13 cellular contexts compared by ENCODE assay signal in the genomic region with DNA sequence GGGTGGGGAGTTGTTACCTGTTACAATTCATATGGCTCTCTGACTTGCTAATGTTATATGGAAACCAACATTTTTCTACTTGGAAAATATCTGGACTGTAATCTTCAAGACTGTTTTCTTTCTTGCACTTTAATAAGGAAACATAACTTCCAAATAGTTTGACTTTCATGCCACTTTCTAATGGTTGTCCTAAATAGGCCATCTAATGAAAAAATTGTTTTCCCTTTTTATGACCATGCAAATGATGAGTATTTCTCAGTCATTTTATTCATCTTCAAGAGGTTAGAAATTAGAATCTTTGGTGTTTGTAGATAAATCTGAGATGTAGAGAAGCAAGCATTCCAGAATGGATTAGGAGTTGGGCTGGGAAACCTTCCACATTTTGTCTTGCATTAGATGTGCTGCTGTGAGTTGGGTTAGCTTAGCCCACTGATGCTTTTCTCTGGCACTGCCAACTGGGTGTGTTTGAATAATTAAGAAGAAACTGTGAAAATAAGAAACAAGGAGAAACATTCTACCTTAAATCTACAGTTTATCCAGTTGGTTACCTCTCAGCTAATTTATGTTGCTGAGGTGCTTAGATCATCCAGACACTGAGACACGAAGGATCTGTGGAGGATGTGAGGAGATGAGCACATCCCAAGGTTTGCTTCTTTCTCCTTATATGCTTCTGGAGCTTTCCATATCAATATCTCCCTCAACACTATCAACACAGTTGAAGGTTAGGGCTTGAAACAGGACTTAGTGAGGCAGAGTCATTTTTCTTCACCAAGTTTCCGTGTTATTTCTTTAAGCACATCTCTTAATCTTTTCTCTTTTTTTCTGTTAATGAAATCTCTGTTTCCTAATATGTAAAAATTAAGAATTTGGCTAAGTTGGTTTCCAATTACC. TPM values are rescaled to one million over a fixed set of nuclear protein-coding genes. Genes with fewer than 3 reads are reported as not detected.
DNase-seq lines count a peak whose midpoint lies in the region; ATAC-seq and TF ChIP-seq lines count a peak whose summit lies in the region.
"Had no signal": no experiment of that assay in that cellular context is flagged by ENCODE, and none has a peak within 500 bp of the region (broad histone marks: within the 10 kb centered on the region; RNA-seq: fewer than 3 reads in every experiment).

No MANE protein-coding gene starts in this region.

- peak overlapping the region; percentile 17 for H3K4me3 Mint-ChIP-seq in Caco-2 (ENCODE audit: unreplicated experiment)
- peak overlapping the region; percentile 24 for H3K4me3 Mint-ChIP-seq in activated CD8-positive, alpha-beta T cell treated with anti-CD3 and anti-CD28 coated beads, Interleukin-2, amount 10 ng/mL, durations not matched to agents 7 days and 5 days

- CTCF ChIA-PET in AG04450 (lab: Charles Lee), result interaction anchor here (1.0 to 1.5 kb wide), 2 partner anchors 8 to 232 kb away, joined by 3 to 7 read pairs; no protein-coding TSS in a partner anchor
- CTCF ChIA-PET in Caco-2 (lab: Charles Lee), result no interaction called here
- CTCF ChIA-PET in activated CD8-positive, alpha-beta T cell treated with anti-CD3 and anti-CD28 coated beads, Interleukin-2, amount 10 ng/mL, durations not matched to agents 7 days and 5 days (lab: Charles Lee), result interaction anchor here (0.7 to 1.5 kb wide), 4 partner anchors 12 to 47 kb away, joined by 3 to 4 read pairs (median 3); no protein-coding TSS in a partner anchor

- H3K27me3 ChIP-seq in AG04450 (ENCODE audit: control insufficient read depth, insufficient read depth, low read length) (no peaks in the 10 kb centered on the region), Caco-2 (replicated peaks; ENCODE audit: control insufficient read depth, insufficient read depth, low read length) (no peaks in the 10 kb centered on the region)

- H3K36me3 Mint-ChIP-seq in Caco-2 (ENCODE audit: insufficient read depth, unreplicated experiment), result no peaks in the 10 kb centered on the region
- peaks cover 3% of the 10 kb centered on the region for H3K36me3 Mint-ChIP-seq in activated CD8-positive, alpha-beta T cell treated with anti-CD3 and anti-CD28 coated beads, Interleukin-2, amount 10 ng/mL, durations not matched to agents 7 days and 5 days (ENCODE audit: low read depth)

- no peak for TF ChIP-seq CTCF in AG04450 (IDR thresholded peaks at IDR 0.05; ENCODE audit: low read depth, low read length)
- TF ChIP-seq CTCF in Caco-2 (IDR thresholded peaks at IDR 0.05; ENCODE audit: insufficient read depth in 1 of 2, low read depth in 1 of 2, low read length in 1 of 2, severe bottlenecking in 1 of 2, unreplicated experiment in 1 of 2), result no peak

- no peak for ATAC-seq in activated CD8-positive, alpha-beta T cell treated with anti-CD3 and anti-CD28 coated beads, Interleukin-2, amount 10 ng/mL, durations not matched to agents 7 days and 5 days
- ATAC-seq in HG02763 (IDR thresholded peaks at IDR 0.05; ENCODE audit: unreplicated experiment), result no peak
- ATAC-seq in GM19467 (IDR thresholded peaks at IDR 0.05; ENCODE audit: unreplicated experiment), result no peak

- peaks cover 36% of the 10 kb centered on the region for H3K4me1 ChIP-seq in Caco-2

- DNase-seq in AG04450 (ENCODE audit: low read depth, low spot score), result no peak
- DNase-seq in Caco-2, result no peak
- no peak for DNase-seq in activated CD8-positive, alpha-beta T cell treated with anti-CD3 and anti-CD28 coated beads, Interleukin-2, amount 10 ng/mL, durations not matched to agents 7 days and 5 days
- DNase-seq in inferior parietal cortex (ENCODE audit: extremely low spot score), result peak; percentile 50
- no peak for DNase-seq in iPS-NIHi7 (ENCODE audit: extremely low spot score)
- DNase-seq in NCI-H128 (lab: John Stamatoyannopoulos, UW; ENCODE audit: unreplicated experiment), result no peak
- DNase-seq: anterior cingulate cortex, NCI-H1417 treated with DMSO at 0.1 percent for 48 hours, NCI-H510A treated with DMSO at 0.1 percent for 48 hours, T-helper 9 cell had no signal

- peaks cover 13% of the 10 kb centered on the region for H3K4me1 Mint-ChIP-seq in Caco-2 (ENCODE audit: low read depth, unreplicated experiment)
- H3K4me1 Mint-ChIP-seq in activated CD8-positive, alpha-beta T cell treated with anti-CD3 and anti-CD28 coated beads, Interleukin-2, amount 10 ng/mL, durations not matched to agents 7 days and 5 days (ENCODE audit: low read depth), result peaks cover 59% of the 10 kb centered on the region

- H3K4me3 ChIP-seq in AG04450 (ENCODE audit: low read depth, low read length) (peak overlapping the region; percentile 86), Caco-2 (ENCODE audit: low read depth, low read length) (no peak overlapping the region)

- intact Hi-C loops in Caco-2 (cut with micrococcal nuclease; ENCODE audit: unreplicated experiment), result loop anchor here (5.0 to 10.0 kb wide), 3 partner anchors 59 to 248 kb away; no protein-coding TSS in a partner anchor

- H3K9me3 Mint-ChIP-seq in Caco-2 (ENCODE audit: unreplicated experiment), result no peaks in the 10 kb centered on the region
- no peaks in the 10 kb centered on the region for H3K9me3 Mint-ChIP-seq in activated CD8-positive, alpha-beta T cell treated with anti-CD3 and anti-CD28 coated beads, Interleukin-2, amount 10 ng/mL, durations not matched to agents 7 days and 5 days (ENCODE audit: insufficient read depth)

- no peaks in the 10 kb centered on the region for H3K9me3 ChIP-seq in AG04450 (ENCODE audit: control insufficient read depth, insufficient read depth, low read length)
- H3K9me3 ChIP-seq in Caco-2, result no peaks in the 10 kb centered on the region

- H3K27me3 Mint-ChIP-seq in Caco-2 (ENCODE audit: insufficient read depth, unreplicated experiment), result peaks cover 3% of the 10 kb centered on the region
- H3K27me3 Mint-ChIP-seq in activated CD8-positive, alpha-beta T cell treated with anti-CD3 and anti-CD28 coated beads, Interleukin-2, amount 10 ng/mL, durations not matched to agents 7 days and 5 days (ENCODE audit: low read depth), result peaks cover 5% of the 10 kb centered on the region

- H3K27ac Mint-ChIP-seq in Caco-2 (ENCODE audit: unreplicated experiment), result no peak overlapping the region
- no peak overlapping the region for H3K27ac Mint-ChIP-seq in activated CD8-positive, alpha-beta T cell treated with anti-CD3 and anti-CD28 coated beads, Interleukin-2, amount 10 ng/mL, durations not matched to agents 7 days and 5 days
- H3K27ac Mint-ChIP-seq: activated CD8-positive, alpha-beta memory T cell treated with anti-CD3 and anti-CD28 coated beads, Interleukin-2, amount 10 ng/mL, durations not matched to agents 7 days and 5 days had no signal

- H3K36me3 ChIP-seq in Caco-2 (ENCODE audit: control insufficient read depth, insufficient read depth, low read length), result no peaks in the 10 kb centered on the region

- POLR2A ChIA-PET in AG04450 (lab: Yijun Ruan, JAX), result interaction anchor here (0.7 kb wide), 1 partner anchor 11 kb away, joined by 4 read pairs; no protein-coding TSS in a partner anchor
- POLR2A ChIA-PET in Caco-2 (lab: Charles Lee), result no interaction called here
- POLR2A ChIA-PET in activated CD8-positive, alpha-beta T cell treated with anti-CD3 and anti-CD28 coated beads, Interleukin-2, amount 10 ng/mL, durations not matched to agents 7 days and 5 days (lab: Charles Lee), result interaction anchor here (1.2 kb wide), 1 partner anchor 60 kb away, joined by 3 read pairs; no protein-coding TSS in a partner anchor

- peak overlapping the region; percentile 23 for H3K27ac ChIP-seq in AG04450 (ENCODE audit: low read depth, low read length)

- BruUV-seq in Caco-2 (replicated peaks; lab: Mats Ljungman, UMichigan), result no TSS peak

RNA-seq across cellular contexts. Expression of a gene that starts 2.7 kb away (rescaled TPM):
- polyA plus RNA-seq in AG04450 (2011; rRNA removed), result 18.1 and 19.5 TPM in 2 replicates
- polyA minus RNA-seq in AG04450 (2011; rRNA and poly(A)+ RNA removed), result 29.5 and 31.6 TPM in 2 replicates
- total RNA-seq in Caco-2 (2022), result 23.1 and 23.5 TPM in 2 replicates
- 10 to 100 TPM; 10.0 to 11.6 TPM for total RNA-seq in activated CD8-positive, alpha-beta T cell treated with anti-CD3 and anti-CD28 coated beads, Interleukin-2, amount 10 ng/mL, durations not matched to agents 7 days and 5 days
